Comparison of ENCODE assay signal across 8 cellular contexts in the genomic region with DNA sequence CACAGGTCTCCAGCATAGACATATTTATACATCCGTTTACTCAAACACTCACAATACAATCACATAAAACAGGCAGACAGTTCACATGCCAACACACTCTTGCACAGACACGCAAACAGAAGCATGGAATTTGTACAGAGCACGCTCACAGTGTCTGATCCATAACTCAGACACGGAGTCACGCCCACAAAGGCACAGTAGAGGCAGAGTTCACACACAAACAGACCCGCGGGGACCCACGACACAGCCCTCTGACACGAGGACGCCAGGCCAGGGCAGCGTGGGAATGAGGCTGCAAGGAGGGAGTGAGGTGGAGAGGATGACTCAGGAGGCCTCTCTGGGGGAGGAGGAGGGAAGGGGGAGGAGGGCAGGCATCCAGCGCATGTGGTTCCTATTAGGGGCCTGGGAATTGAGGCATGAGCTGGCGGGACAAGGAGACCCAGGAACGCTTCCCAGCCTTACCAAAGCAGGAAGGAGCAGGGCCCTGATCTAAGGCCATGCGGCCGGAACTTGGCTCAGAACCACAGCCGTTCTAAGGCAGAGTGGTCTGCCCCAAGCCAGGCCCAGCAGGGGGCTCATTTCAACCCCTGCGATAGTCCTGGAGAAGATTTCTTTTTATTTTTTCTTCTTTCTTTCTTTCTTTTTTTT. TPM values are rescaled to one million over a fixed set of nuclear protein-coding genes. Genes with fewer than 3 reads are reported as not detected.
DNase-seq lines count a peak whose midpoint lies in the region; ATAC-seq and TF ChIP-seq lines count a peak whose summit lies in the region.

No MANE protein-coding gene starts in this region.

- TF ChIP-seq EP300 in stomach (IDR thresholded peaks at IDR 0.05) = no peak

- intact Hi-C loops in MCF 10A (cut with micrococcal nuclease) = no loop called here
- intact Hi-C loops in stomach (cut with DNase I; ENCODE audit: low total_unique reads) = no loop called here

- 27 to 34% (median 29%) methylated on average over 18 of the region's 18 CpGs for WGBS in stomach, 5 donors

- peaks cover 18% of the 10 kb centered on the region for H3K27me3 Mint-ChIP-seq in MCF 10A (ENCODE audit: insufficient read depth, unreplicated experiment)

- no peak for ATAC-seq in HG03460 (IDR thresholded peaks at IDR 0.05; ENCODE audit: unreplicated experiment)
- ATAC-seq in HG03342 (IDR thresholded peaks at IDR 0.05; ENCODE audit: unreplicated experiment) = no peak

- no peak overlapping the region for H3K4me3 ChIP-seq in stomach

- CTCF ChIA-PET in MCF 10A (lab: Yijun Ruan, JAX) = interaction anchor here (2.3 kb wide), 1 partner anchor 14 kb away, joined by 19 read pairs; no protein-coding TSS in a partner anchor

- H3K36me3 ChIP-seq in stomach = no peaks in the 10 kb centered on the region

- TF ChIP-seq POLR2A in stomach (IDR thresholded peaks at IDR 0.05) = no peak

- H3K4me1 Mint-ChIP-seq in MCF 10A (ENCODE audit: insufficient read depth, unreplicated experiment) = peaks cover 10% of the 10 kb centered on the region

- peak; percentile 84 for DNase-seq in HK-2 (ENCODE audit: unreplicated experiment)
- DNase-seq in MCF 10A (ENCODE audit: unreplicated experiment) = peak; percentile 79
- DNase-seq in islet precursor cell = peak; percentile 96
- DNase-seq in stomach = peak; percentile 41
- DNase-seq in activated gamma-delta T cell (lab: John Stamatoyannopoulos, UW) = no peak
- DNase-seq in NCI-H2107 (lab: John Stamatoyannopoulos, UW) = no peak

- H3K27ac ChIP-seq in stomach = peak overlapping the region in 4 of 5 donors; percentile 20 to 67 (median 50)

- peaks cover 7% of the 10 kb centered on the region for H3K9me3 Mint-ChIP-seq in MCF 10A (ENCODE audit: unreplicated experiment)

- no peaks in the 10 kb centered on the region for H3K36me3 Mint-ChIP-seq in MCF 10A (ENCODE audit: insufficient read depth, unreplicated experiment)

- H3K27me3 ChIP-seq in stomach = peaks cover 0 to 28% (median 0%) of the 10 kb centered on the region in 3 donors

- POLR2A ChIA-PET in MCF 10A (lab: Yijun Ruan, JAX) = interaction anchor here (0.6 kb wide), 1 partner anchor 833 kb away, joined by 3 read pairs; no protein-coding TSS in a partner anchor

- no TSS peak for BruUV-seq in MCF 10A (replicated peaks; lab: Mats Ljungman, UMichigan)

- TF ChIP-seq CTCF in MCF 10A (IDR thresholded peaks at IDR 0.05; ENCODE audit: unreplicated experiment) (no peak), stomach (IDR thresholded peaks at IDR 0.05) (no peak)

- H3K4me1 ChIP-seq in stomach = no peaks in the 10 kb centered on the region

- H3K27ac Mint-ChIP-seq in MCF 10A (ENCODE audit: low read depth, unreplicated experiment) = peak overlapping the region; percentile 6

- peaks cover 0 to 12% (median 11%) of the 10 kb centered on the region in 4 donors for H3K9me3 ChIP-seq in stomach

- no peak overlapping the region for H3K4me3 Mint-ChIP-seq in MCF 10A (ENCODE audit: unreplicated experiment)

RNA-seq across cellular contexts. Expression of gene OLFM2, which starts 9.1 kb away (rescaled TPM):
- total RNA-seq in MCF 10A (2022) (not detected in 2 replicates), stomach (10 to 100 TPM in 2 of 5 donors, 1 to 10 TPM in 1, not detected in 2; 8.5 to 15.4 (median 11.0) TPM)
- polyA plus RNA-seq in stomach = 1 to 10 TPM; 1.7 to 3.4 (median 1.7) TPM

Comparison
In these comparisons a context has a peak if more than half of its experiments do, and no peak if none do; other contexts are left out.
1. DNase-seq: peak in HK-2 (single experiment), MCF 10A (single experiment), islet precursor cell (single experiment) and stomach (single experiment); none in activated gamma-delta T cell (single experiment) and NCI-H2107 (single experiment).